Comparison of ENCODE assay signal across 31 cellular contexts in genomic region chr3:116920836-116921596, GRCh38.
A peak's percentile ranks its signal among the peaks of the same experiment; 100 is the strongest.
DNase-seq lines count a peak whose midpoint lies in the region; ATAC-seq, FAIRE-seq and TF ChIP-seq lines count a peak whose summit lies in the region.
"Had no signal": no experiment of that assay in that cellular context is flagged by ENCODE, and none has a peak within 500 bp of the region (broad histone marks: within the 10 kb centered on the region; RNA-seq: fewer than 3 reads in every experiment).

No MANE protein-coding gene starts in this region.

- H3K79me2 ChIP-seq in H1 (ENCODE audit: control insufficient read depth in 1 of 2, insufficient read depth in 2 of 2, low read length in 2 of 2), result no peaks in the 10 kb centered on the region

- CTCF ChIA-PET in H1 (lab: Charles Lee; ENCODE audit: partially characterized antibody), result interaction anchor here (1.1 kb wide), 1 partner anchor 10 kb away, joined by 4 read pairs; no protein-coding TSS in a partner anchor

- no peaks in the 10 kb centered on the region for H4K20me1 ChIP-seq in H1 (replicated peaks in 1 of 2; ENCODE audit: control insufficient read depth in 1 of 2, insufficient read depth in 2 of 2, low read length in 2 of 2)

- H2BK20ac ChIP-seq in H1 (ENCODE audit: low read length), result no peak overlapping the region

- H2BK15ac ChIP-seq in H1 (ENCODE audit: low read length), result no peak overlapping the region

- H2BK120ac ChIP-seq in H1 (replicated peaks; ENCODE audit: low read depth, low read length), result no peak overlapping the region

- TF ChIP-seq CTCF in RWPE2 (IDR thresholded peaks at IDR 0.05; ENCODE audit: poor library complexity, severe bottlenecking) (no peak), H1 (IDR thresholded peaks at IDR 0.05; ENCODE audit: control extremely low read depth in 1 of 3, insufficient read depth in 1 of 3, low read depth in 1 of 3, low read length in 3 of 3) (no peak)

- H3K79me1 ChIP-seq in H1 (ENCODE audit: low read depth, low read length), result no peaks in the 10 kb centered on the region

- no peak overlapping the region for H2AFZ ChIP-seq in H1 (ENCODE audit: low read length)

- H3K4me3 ChIP-seq in RWPE2 (ENCODE audit: severe bottlenecking) (no peak overlapping the region), H1 (ENCODE audit: extremely low read depth in 1 of 4, insufficient read depth in 2 of 4, low read depth in 3 of 4, low read length in 4 of 4) (no peak overlapping the region)
- H3K4me3 ChIP-seq: prostate gland, sigmoid colon, suprapubic skin had no signal

- H3K4me1 ChIP-seq in RWPE2 (ENCODE audit: insufficient read depth, poor library complexity, severe bottlenecking) (no peaks in the 10 kb centered on the region), H1 (replicated peaks in 1 of 4; ENCODE audit: control insufficient read depth in 3 of 4, insufficient read depth in 4 of 4, low read length in 3 of 4) (no peaks in the 10 kb centered on the region)
- H3K4me1 ChIP-seq: prostate gland, sigmoid colon, suprapubic skin had no signal

- H3K36me3 ChIP-seq in RWPE2 (ENCODE audit: low read depth) (no peaks in the 10 kb centered on the region), H1 (ENCODE audit: control insufficient read depth in 2 of 4, insufficient read depth in 4 of 4, low read length in 3 of 4) (no peaks in the 10 kb centered on the region)
- H3K36me3 ChIP-seq: prostate gland, sigmoid colon, suprapubic skin had no signal

- H3K14ac ChIP-seq in H1 (ENCODE audit: insufficient read length), result no peak overlapping the region

- no peaks in the 10 kb centered on the region for H3K27me3 ChIP-seq in RWPE2 (ENCODE audit: insufficient read depth, poor library complexity, severe bottlenecking)
- no peaks in the 10 kb centered on the region for H3K27me3 ChIP-seq in H1 (replicated peaks in 1 of 4; ENCODE audit: control insufficient read depth in 3 of 4, extremely low read depth in 1 of 4, insufficient read depth in 3 of 4, low read length in 3 of 4)
- H3K27me3 ChIP-seq: sigmoid colon, suprapubic skin had no signal

- no peak overlapping the region for H3K56ac ChIP-seq in H1 (replicated peaks; ENCODE audit: insufficient read length, low read depth, low read length)

- TF ChIP-seq POLR2A in H1 (IDR thresholded peaks at IDR 0.05; ENCODE audit: control extremely low read depth in 1 of 2, low read depth in 2 of 2, low read length in 2 of 2), result no peak

- H4K8ac ChIP-seq in H1 (ENCODE audit: extremely low read depth, insufficient read depth, low read length), result no peak overlapping the region

- no peaks in the 10 kb centered on the region for H3K9me3 ChIP-seq in RWPE2 (ENCODE audit: severe bottlenecking)
- H3K9me3 ChIP-seq in H1 (ENCODE audit: insufficient read depth in 2 of 2, low read depth in 1 of 2, low read length in 1 of 2), result no peaks in the 10 kb centered on the region
- H3K9me3 ChIP-seq: prostate gland had no signal

- H2BK12ac ChIP-seq in H1 (ENCODE audit: low read depth, low read length), result no peak overlapping the region

- H2AK5ac ChIP-seq in H1 (ENCODE audit: low read depth, low read length), result no peak overlapping the region

- no peak for TF ChIP-seq EP300 in H1 (IDR thresholded peaks at IDR 0.05; ENCODE audit: borderline replicate concordance in 1 of 2, low read depth in 2 of 2, low read length in 2 of 2)

- ATAC-seq in RWPE2 (ENCODE audit: low read depth), result peak; percentile 75
- ATAC-seq: naive thymus-derived CD4-positive, alpha-beta T cell; stimulated activated naive B cell treated with anti-CD40 and anti-IgM and Interleukin-4, amounts not matched to agents 10 μg/mL and 1 μg/mL and 100 μg/mL, for 72 hours had no signal

- 84% methylated on average over 3 of the region's 3 CpGs; no CpG with 5 or more reads in 1 of the 2 experiments for WGBS in H1 (ENCODE audit: extremely low coverage in 1 of 2, insufficient coverage in 1 of 2, insufficient read length in 1 of 2, insufficient replicate concordance in 2 of 2, low coverage in 1 of 2, low lambda C conversion rate in 2 of 2, missing lambda C conversion rate in 1 of 2), 2 experiments

- H2BK5ac ChIP-seq in H1 (ENCODE audit: low read depth, low read length), result no peak overlapping the region

- no peak overlapping the region for H4K5ac ChIP-seq in H1 (ENCODE audit: insufficient read length, low read depth, low read length)

- no peak overlapping the region for H3K4ac ChIP-seq in H1 (replicated peaks; ENCODE audit: insufficient read length, low read depth, low read length)

- H3K27ac ChIP-seq in RWPE2 (ENCODE audit: poor library complexity, severe bottlenecking) (no peak overlapping the region), H1 (ENCODE audit: low read depth, low read length) (no peak overlapping the region)
- H3K27ac ChIP-seq: 22Rv1, prostate gland, RWPE1, sigmoid colon, suprapubic skin had no signal

- no peaks in the 10 kb centered on the region for H3K23me2 ChIP-seq in H1 (ENCODE audit: low read depth, low read length)

- no peak for FAIRE-seq in H1 (lab: Jason Lieb, UNC)
- FAIRE-seq: GM12891, H54, kidney had no signal

- POLR2A ChIA-PET in H1 (lab: Charles Lee; ENCODE audit: partially characterized antibody), result no interaction called here

- peak; percentile 26 for DNase-seq in DMS 273 (lab: John Stamatoyannopoulos, UW; ENCODE audit: unreplicated experiment)
- no peak for DNase-seq in DMS 273 treated with DMSO at 0.1 percent for 48 hours (lab: John Stamatoyannopoulos, UW)
- DNase-seq in RWPE2 (ENCODE audit: low spot score), result no peak
- DNase-seq in H1 (ENCODE audit: low read depth in 1 of 2, low spot score in 2 of 2), result no peak
- peak; percentile 9 for DNase-seq in pons (ENCODE audit: low spot score)
- no peak for DNase-seq in NCI-H1417 treated with DMSO at 0.1 percent for 48 hours (lab: John Stamatoyannopoulos, UW)
- DNase-seq in activated CD4-positive, alpha-beta T cell treated with anti-CD3 and anti-CD28 coated beads, Interleukin-2, amount 50 U/mL, for 48 hours, result no peak
- no peak for DNase-seq in activated T-cell treated with anti-CD3 and anti-CD28 coated beads, Interleukin-2, amount 50 U/mL, for 48 hours
- DNase-seq: activated CD4-positive, alpha-beta T cell treated with anti-CD3 and anti-CD28 coated beads, Interleukin-2, amount 50 U/mL, for 4 hours; activated CD8-positive, alpha-beta memory T cell treated with anti-CD3 and anti-CD28 coated beads, Interleukin-2, amount 50 U/mL, for 4 hours; activated naive CD4-positive, alpha-beta T cell treated with anti-CD3 and anti-CD28 coated beads, Interleukin-2, amount 10 ng/mL, durations not matched to agents 7 days and 5 days; Calu3; EL; endodermal cell; kidney; midbrain; naive thymus-derived CD4-positive, alpha-beta T cell; NCI-H1105; NCI-H2029; NCI-H226; NCI-H774; sigmoid colon; stimulated activated CD4-positive, alpha-beta T cell treated with anti-CD3 and anti-CD28 coated beads, Interleukin-15, amount 100 ng/mL, for 24 hours; stimulated activated naive B cell treated with anti-CD40 and anti-IgM and Interleukin-4, amounts not matched to agents 10 μg/mL and 1 μg/mL and 100 μg/mL, for 72 hours; SW 1271 had no signal

- H3K18ac ChIP-seq in H1 (ENCODE audit: extremely low read depth, low read length), result no peak overlapping the region

- H3K9ac ChIP-seq in H1 (replicated peaks in 1 of 4; ENCODE audit: extremely low read depth in 1 of 4, low read depth in 3 of 4, low read length in 3 of 4), result no peak overlapping the region

- TF ChIP-seq RAD21 in H1 (IDR thresholded peaks at IDR 0.05 in 1 of 2, conservative IDR thresholded peaks at IDR 0.05 in 1 of 2; ENCODE audit: low read depth in 2 of 2, low read length in 2 of 2), result no peak

- no peak overlapping the region for H3K23ac ChIP-seq in H1 (ENCODE audit: insufficient read length)

- no peak overlapping the region for H3K4me2 ChIP-seq in H1 (ENCODE audit: insufficient read depth in 1 of 2, low read depth in 2 of 2, low read length in 2 of 2)

- no peak overlapping the region for H4K91ac ChIP-seq in H1 (replicated peaks; ENCODE audit: insufficient read length, low read length)

TF ChIP-seq in H1, 55 proteins besides CTCF, POLR2A, EP300 and RAD21:
- TF ChIP-seq SP2 (IDR thresholded peaks at IDR 0.05; ENCODE audit: low read length) (no peak), MAX (IDR thresholded peaks at IDR 0.05) (no peak), CREB1 (IDR thresholded peaks at IDR 0.05) (peak; percentile 41; the same call in 1 of the 2 replicates)

Comparison
In these comparisons a context has a peak if more than half of its experiments do, and no peak if none do; other contexts are left out.
1. DNase-seq: peak in DMS 273 (single experiment) and pons (single experiment); none in DMS 273 treated with DMSO at 0.1 percent for 48 hours (single experiment), RWPE2 (single experiment), H1 (0 of 2), NCI-H1417 treated with DMSO at 0.1 percent for 48 hours (single experiment), activated CD4-positive, alpha-beta T cell treated with anti-CD3 and anti-CD28 coated beads, Interleukin-2, amount 50 U/mL, for 48 hours (0 of 2) and activated T-cell treated with anti-CD3 and anti-CD28 coated beads, Interleukin-2, amount 50 U/mL, for 48 hours (0 of 2).